In the genomic region with DNA sequence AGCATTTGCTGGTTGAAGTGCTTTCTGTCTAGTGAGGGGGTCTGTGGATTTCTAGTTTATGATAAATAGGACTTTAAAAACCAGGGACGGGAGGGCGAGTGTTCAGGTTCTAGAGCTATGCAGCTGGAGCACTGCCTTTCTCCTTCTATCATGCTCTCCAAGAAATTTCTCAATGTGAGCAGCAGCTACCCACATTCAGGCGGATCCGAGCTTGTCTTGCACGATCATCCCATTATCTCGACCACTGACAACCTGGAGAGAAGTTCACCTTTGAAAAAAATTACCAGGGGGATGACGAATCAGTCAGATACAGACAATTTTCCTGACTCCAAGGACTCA, we compare ENCODE assay signal across 9 cellular contexts. TPM values are rescaled to one million over a fixed set of nuclear protein-coding genes. Genes with fewer than 3 reads are reported as not detected.
DNase-seq lines count a peak whose midpoint lies in the region; ATAC-seq and TF ChIP-seq lines count a peak whose summit lies in the region.
"Had no signal": no experiment of that assay in that cellular context is flagged by ENCODE, and none has a peak within 500 bp of the region (broad histone marks: within the 10 kb centered on the region; RNA-seq: fewer than 3 reads in every experiment).

TBR1 (plus strand) TSS at position 4 of the 339 bp plus-strand sequence; CDS start at position 118, 114 bp downstream.

- H3K36me3 ChIP-seq in left ventricle myocardium inferior (no peaks in the 10 kb centered on the region), iPS-15b (ENCODE audit: control insufficient read depth, insufficient read depth, low read length) (no peaks in the 10 kb centered on the region), spleen (peaks cover 0 to 8% (median 0%) of the 10 kb centered on the region in 6 donors)

- H3K27ac ChIP-seq in left ventricle myocardium inferior (replicated peaks) (no peak within 1 kb of the TSS), spleen (no peak within 1 kb of the TSS)

- no peak for ATAC-seq in Right ventricle myocardium superior (ENCODE audit: poor library complexity)
- ATAC-seq in activated CD8-positive, alpha-beta T cell treated with anti-CD3 and anti-CD28 coated beads for 36 hours: no peak

- peaks cover 6% of the 10 kb centered on the region for H3K36me3 Mint-ChIP-seq in activated CD8-positive, alpha-beta T cell treated with anti-CD3 and anti-CD28 coated beads for 36 hours (ENCODE audit: low read depth)
- peaks cover 8% of the 10 kb centered on the region for H3K36me3 Mint-ChIP-seq in type B pancreatic cell

- intact Hi-C loops in left ventricle myocardium inferior (cut with micrococcal nuclease) (no loop called here), Right ventricle myocardium superior (cut with DNase I) (no loop called here), spleen (cut with DNase I; ENCODE audit: low total_unique reads) (no loop called here)
- intact Hi-C loops in activated CD8-positive, alpha-beta T cell treated with anti-CD3 and anti-CD28 coated beads for 36 hours (cut with micrococcal nuclease): no loop called here

- H3K4me3 ChIP-seq in left ventricle myocardium inferior (peak within 1 kb of the TSS; percentile 67), iPS-15b (ENCODE audit: low read depth, low read length) (peak within 1 kb of the TSS; percentile 54), spleen (peak within 1 kb of the TSS in 4 of 8 donors; percentile 33 to 69 (median 44))

- H3K9me3 ChIP-seq in left ventricle myocardium inferior (replicated peaks) (no peaks in the 10 kb centered on the region), iPS-15b (ENCODE audit: control insufficient read depth, insufficient read depth, low read length) (no peaks in the 10 kb centered on the region), spleen (no peaks in the 10 kb centered on the region)

- H3K27ac Mint-ChIP-seq in activated CD8-positive, alpha-beta T cell treated with anti-CD3 and anti-CD28 coated beads for 36 hours: no peak within 1 kb of the TSS
- H3K27ac Mint-ChIP-seq in type B pancreatic cell: no peak within 1 kb of the TSS

- TF ChIP-seq CTCF in left ventricle myocardium inferior (IDR thresholded peaks at IDR 0.05; ENCODE audit: borderline replicate concordance): no peak
- no peak for TF ChIP-seq CTCF in activated CD8-positive, alpha-beta T cell treated with anti-CD3 and anti-CD28 coated beads for 36 hours (IDR thresholded peaks at IDR 0.05)
- TF ChIP-seq CTCF in type B pancreatic cell (conservative IDR thresholded peaks at IDR 0.05): no peak
- no peak for TF ChIP-seq CTCF in spleen (IDR thresholded peaks at IDR 0.05 in 8 of 11, conservative IDR thresholded peaks at IDR 0.05 in 3 of 11)

- peak within 1 kb of the TSS; percentile 52 for H3K4me3 Mint-ChIP-seq in activated CD8-positive, alpha-beta T cell treated with anti-CD3 and anti-CD28 coated beads for 36 hours
- peak within 1 kb of the TSS; percentile 82 for H3K4me3 Mint-ChIP-seq in type B pancreatic cell

- CTCF ChIA-PET in activated CD8-positive, alpha-beta T cell treated with anti-CD3 and anti-CD28 coated beads for 36 hours (lab: Charles Lee): interaction anchor here (1.5 kb wide), 1 partner anchor 11 kb away, joined by 6 read pairs; no protein-coding TSS in a partner anchor

- POLR2A ChIA-PET in activated CD8-positive, alpha-beta T cell treated with anti-CD3 and anti-CD28 coated beads for 36 hours (lab: Charles Lee): interaction anchor here (1.6 to 1.8 kb wide), 2 partner anchors 9 to 10 kb away, joined by 4 to 5 read pairs; no protein-coding TSS in a partner anchor

- H3K27me3 Mint-ChIP-seq in activated CD8-positive, alpha-beta T cell treated with anti-CD3 and anti-CD28 coated beads for 36 hours: peaks cover 58% of the 10 kb centered on the region
- peaks cover 89% of the 10 kb centered on the region for H3K27me3 Mint-ChIP-seq in type B pancreatic cell

- H3K4me1 Mint-ChIP-seq in activated CD8-positive, alpha-beta T cell treated with anti-CD3 and anti-CD28 coated beads for 36 hours (ENCODE audit: low read depth): peaks cover 43% of the 10 kb centered on the region
- H3K4me1 Mint-ChIP-seq in type B pancreatic cell (ENCODE audit: unreplicated experiment): peaks cover 25% of the 10 kb centered on the region

- H3K27me3 ChIP-seq in left ventricle myocardium inferior (ENCODE audit: low read depth) (peaks cover 79% of the 10 kb centered on the region), iPS-15b (ENCODE audit: control insufficient read depth, insufficient read depth, low read length) (peaks cover 92% of the 10 kb centered on the region), spleen (replicated peaks in 1 of 7) (peaks cover 0 to 81% (median 79%) of the 10 kb centered on the region in 7 donors)

- H3K4me1 ChIP-seq in left ventricle myocardium inferior (peaks cover 51% of the 10 kb centered on the region), iPS-15b (ENCODE audit: control insufficient read depth, insufficient read depth, low read length) (peaks cover 12% of the 10 kb centered on the region), spleen (peaks cover 17 to 70% (median 51%) of the 10 kb centered on the region in 6 donors)

- H3K9ac ChIP-seq in iPS-15b (ENCODE audit: low read depth, low read length): no peak within 1 kb of the TSS

- H3K9me3 Mint-ChIP-seq in activated CD8-positive, alpha-beta T cell treated with anti-CD3 and anti-CD28 coated beads for 36 hours: no peaks in the 10 kb centered on the region
- no peaks in the 10 kb centered on the region for H3K9me3 Mint-ChIP-seq in type B pancreatic cell

- no peak for DNase-seq in left ventricle myocardium inferior
- DNase-seq in Right ventricle myocardium superior: no peak
- no peak for DNase-seq in activated CD8-positive, alpha-beta T cell treated with anti-CD3 and anti-CD28 coated beads for 36 hours
- DNase-seq in type B pancreatic cell (ENCODE audit: extremely low spot score, unreplicated experiment): no peak
- DNase-seq in spleen: no peak
- DNase-seq in stimulated activated CD4-positive, alpha-beta T cell treated with anti-CD3 and anti-CD28 coated beads, Interleukin-4, amount 100 ng/mL, for 24 hours: no peak
- DNase-seq in GF-D8 (lab: John Stamatoyannopoulos, UW): no peak
- DNase-seq: effector CD8-positive, alpha-beta T cell had no signal

- no peak for TF ChIP-seq POLR2A in spleen (IDR thresholded peaks at IDR 0.05)

- WGBS in spleen, 5 donors: 2 to 12% (median 6%) methylated on average over 7 of the region's 7 CpGs

RNA-seq across cellular contexts. Expression of gene TBR1, which starts in this region (rescaled TPM):
- not detected for total RNA-seq in left ventricle myocardium inferior
- total RNA-seq in Right ventricle myocardium superior: not detected
- not detected for total RNA-seq in activated CD8-positive, alpha-beta T cell treated with anti-CD3 and anti-CD28 coated beads for 36 hours
- 1.1 TPM in 1 of 2 replicates, not detected in the other for total RNA-seq in type B pancreatic cell (ENCODE audit: low replicate concordance)
- total RNA-seq in spleen: under 1 TPM in 1 of 7 donors, not detected in 6; 0.17 TPM
- polyA plus RNA-seq in spleen: under 1 TPM in 1 of 3 donors, not detected in 2; 0.03 TPM
